1 cellular context compared by ENCODE assay signal in the genomic region with DNA sequence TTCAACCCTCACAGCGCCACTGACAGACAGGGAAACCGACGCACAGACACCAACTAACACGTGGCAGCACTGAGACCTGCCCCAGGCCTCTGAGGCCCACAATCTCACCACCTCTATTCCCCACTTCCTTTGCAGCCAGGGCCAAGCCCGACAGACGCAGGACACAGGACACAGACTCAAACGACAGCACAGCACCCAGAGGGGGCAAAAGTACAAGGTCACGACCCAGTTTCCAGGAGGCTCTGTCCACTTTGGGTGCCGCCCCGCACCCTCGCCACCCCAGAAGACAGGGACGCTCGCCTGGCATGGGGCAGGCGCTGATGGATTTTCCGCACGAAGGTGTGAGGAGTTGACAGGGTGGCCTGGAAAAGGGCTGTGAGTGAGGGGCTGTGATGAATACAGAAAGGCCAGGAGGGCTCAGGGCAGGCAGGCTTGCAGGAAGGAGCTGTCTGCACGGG.
TF ChIP-seq lines count a peak whose summit lies in the region.

No MANE protein-coding gene starts in this region.

TF ChIP-seq in GM23338, 12 proteins besides CTCF, POLR2A, EP300 and RAD21 (continued from another document):
- TF ChIP-seq, protein P1, sequence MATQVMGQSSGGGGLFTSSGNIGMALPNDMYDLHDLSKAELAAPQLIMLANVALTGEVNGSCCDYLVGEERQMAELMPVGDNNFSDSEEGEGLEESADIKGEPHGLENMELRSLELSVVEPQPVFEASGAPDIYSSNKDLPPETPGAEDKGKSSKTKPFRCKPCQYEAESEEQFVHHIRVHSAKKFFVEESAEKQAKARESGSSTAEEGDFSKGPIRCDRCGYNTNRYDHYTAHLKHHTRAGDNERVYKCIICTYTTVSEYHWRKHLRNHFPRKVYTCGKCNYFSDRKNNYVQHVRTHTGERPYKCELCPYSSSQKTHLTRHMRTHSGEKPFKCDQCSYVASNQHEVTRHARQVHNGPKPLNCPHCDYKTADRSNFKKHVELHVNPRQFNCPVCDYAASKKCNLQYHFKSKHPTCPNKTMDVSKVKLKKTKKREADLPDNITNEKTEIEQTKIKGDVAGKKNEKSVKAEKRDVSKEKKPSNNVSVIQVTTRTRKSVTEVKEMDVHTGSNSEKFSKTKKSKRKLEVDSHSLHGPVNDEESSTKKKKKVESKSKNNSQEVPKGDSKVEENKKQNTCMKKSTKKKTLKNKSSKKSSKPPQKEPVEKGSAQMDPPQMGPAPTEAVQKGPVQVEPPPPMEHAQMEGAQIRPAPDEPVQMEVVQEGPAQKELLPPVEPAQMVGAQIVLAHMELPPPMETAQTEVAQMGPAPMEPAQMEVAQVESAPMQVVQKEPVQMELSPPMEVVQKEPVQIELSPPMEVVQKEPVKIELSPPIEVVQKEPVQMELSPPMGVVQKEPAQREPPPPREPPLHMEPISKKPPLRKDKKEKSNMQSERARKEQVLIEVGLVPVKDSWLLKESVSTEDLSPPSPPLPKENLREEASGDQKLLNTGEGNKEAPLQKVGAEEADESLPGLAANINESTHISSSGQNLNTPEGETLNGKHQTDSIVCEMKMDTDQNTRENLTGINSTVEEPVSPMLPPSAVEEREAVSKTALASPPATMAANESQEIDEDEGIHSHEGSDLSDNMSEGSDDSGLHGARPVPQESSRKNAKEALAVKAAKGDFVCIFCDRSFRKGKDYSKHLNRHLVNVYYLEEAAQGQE (IDR thresholded peaks at IDR 0.05; ENCODE audit: unreplicated experiment), result no peak
